ENCODE assay signal across 9 cellular contexts in genomic region chr2:212536385-212537310, GRCh38. TPM values are rescaled to one million over a fixed set of nuclear protein-coding genes. Genes with fewer than 3 reads are reported as not detected.
DNase-seq lines count a peak whose midpoint lies in the region; ATAC-seq and TF ChIP-seq lines count a peak whose summit lies in the region.
"Had no signal": no experiment of that assay in that cellular context is flagged by ENCODE, and none has a peak within 500 bp of the region (broad histone marks: within the 10 kb centered on the region; RNA-seq: fewer than 3 reads in every experiment).

No MANE protein-coding gene starts in this region.

- TF ChIP-seq CTCF in fibroblast of mammary gland (conservative IDR thresholded peaks at IDR 0.05; ENCODE audit: control insufficient read depth, insufficient read depth, low read depth, low read length) (no peak), neural progenitor cell (IDR thresholded peaks at IDR 0.05) (peak; percentile 28)

- no peaks in the 10 kb centered on the region for H3K9me3 Mint-ChIP-seq in neural progenitor cell

- H3K9ac ChIP-seq in neural progenitor cell = no peak overlapping the region

- DNase-seq in DMS 273 treated with DMSO at 0.1 percent for 48 hours (lab: John Stamatoyannopoulos, UW) (peak; percentile 37), NCI-H524 treated with DMSO at 0.1 percent for 48 hours (lab: John Stamatoyannopoulos, UW) (peak; percentile 23), fibroblast of mammary gland (ENCODE audit: low read depth) (no peak), neural progenitor cell (ENCODE audit: low spot score) (peak; percentile 88)
- no peak for DNase-seq in activated CD8-positive, alpha-beta memory T cell treated with anti-CD3 and anti-CD28 coated beads, Interleukin-2, amount 50 U/mL, for 48 hours

- peaks cover 82% of the 10 kb centered on the region for H3K27me3 ChIP-seq in neural progenitor cell

- no peaks in the 10 kb centered on the region for H3K36me3 Mint-ChIP-seq in neural progenitor cell

- H3K27ac ChIP-seq in neural progenitor cell = no peak overlapping the region
- H3K27ac ChIP-seq: epithelial cell of prostate had no signal

- H3K4me1 Mint-ChIP-seq in neural progenitor cell = peaks cover 44% of the 10 kb centered on the region

- no peaks in the 10 kb centered on the region for H3K9me3 ChIP-seq in neural progenitor cell (ENCODE audit: low read depth)

- peak overlapping the region; percentile 93 for H3K4me3 Mint-ChIP-seq in neural progenitor cell

- H2AFZ ChIP-seq in neural progenitor cell (replicated peaks) = no peak overlapping the region

- peak overlapping the region; percentile 100 for H3K27ac Mint-ChIP-seq in neural progenitor cell

- peaks cover 17% of the 10 kb centered on the region for H3K4me1 ChIP-seq in neural progenitor cell

- ATAC-seq in HG02840 (IDR thresholded peaks at IDR 0.05; ENCODE audit: low FRiP score, unreplicated experiment) (no peak), GM21737 (IDR thresholded peaks at IDR 0.05; ENCODE audit: unreplicated experiment) (no peak), HG03565 (IDR thresholded peaks at IDR 0.05; ENCODE audit: unreplicated experiment) (no peak)

- H3K4me3 ChIP-seq in fibroblast of mammary gland (ENCODE audit: control insufficient read depth, low read depth, low read length) = peak overlapping the region; percentile 32
- peak overlapping the region; percentile 77 for H3K4me3 ChIP-seq in neural progenitor cell

- H3K36me3 ChIP-seq in neural progenitor cell = no peaks in the 10 kb centered on the region

- peaks cover 26% of the 10 kb centered on the region for H4K20me1 ChIP-seq in neural progenitor cell (ENCODE audit: low read depth)

- peak overlapping the region; percentile 90 for H3K4me2 ChIP-seq in neural progenitor cell

- H3K27me3 Mint-ChIP-seq in neural progenitor cell (ENCODE audit: insufficient read depth, low read depth) = peaks cover 13% of the 10 kb centered on the region

- H3K79me2 ChIP-seq in neural progenitor cell (ENCODE audit: low read depth) = no peaks in the 10 kb centered on the region

- H3F3A ChIP-seq in neural progenitor cell (ENCODE audit: low read depth) = peaks cover 27% of the 10 kb centered on the region

RNA-seq across cellular contexts. Expression of gene ERBB4, which starts 2.0 kb away (rescaled TPM):
- 0.59 and 1.5 TPM in 2 replicates for total RNA-seq in neural progenitor cell (ENCODE audit: low replicate concordance)

Comparison
In these comparisons a context has a peak if more than half of its experiments do, and no peak if none do; other contexts are left out.
1. DNase-seq: peak in DMS 273 treated with DMSO at 0.1 percent for 48 hours (single experiment), NCI-H524 treated with DMSO at 0.1 percent for 48 hours (single experiment) and neural progenitor cell (single experiment); none in fibroblast of mammary gland (single experiment) and activated CD8-positive, alpha-beta memory T cell treated with anti-CD3 and anti-CD28 coated beads, Interleukin-2, amount 50 U/mL, for 48 hours (single experiment).